In the genomic region with DNA sequence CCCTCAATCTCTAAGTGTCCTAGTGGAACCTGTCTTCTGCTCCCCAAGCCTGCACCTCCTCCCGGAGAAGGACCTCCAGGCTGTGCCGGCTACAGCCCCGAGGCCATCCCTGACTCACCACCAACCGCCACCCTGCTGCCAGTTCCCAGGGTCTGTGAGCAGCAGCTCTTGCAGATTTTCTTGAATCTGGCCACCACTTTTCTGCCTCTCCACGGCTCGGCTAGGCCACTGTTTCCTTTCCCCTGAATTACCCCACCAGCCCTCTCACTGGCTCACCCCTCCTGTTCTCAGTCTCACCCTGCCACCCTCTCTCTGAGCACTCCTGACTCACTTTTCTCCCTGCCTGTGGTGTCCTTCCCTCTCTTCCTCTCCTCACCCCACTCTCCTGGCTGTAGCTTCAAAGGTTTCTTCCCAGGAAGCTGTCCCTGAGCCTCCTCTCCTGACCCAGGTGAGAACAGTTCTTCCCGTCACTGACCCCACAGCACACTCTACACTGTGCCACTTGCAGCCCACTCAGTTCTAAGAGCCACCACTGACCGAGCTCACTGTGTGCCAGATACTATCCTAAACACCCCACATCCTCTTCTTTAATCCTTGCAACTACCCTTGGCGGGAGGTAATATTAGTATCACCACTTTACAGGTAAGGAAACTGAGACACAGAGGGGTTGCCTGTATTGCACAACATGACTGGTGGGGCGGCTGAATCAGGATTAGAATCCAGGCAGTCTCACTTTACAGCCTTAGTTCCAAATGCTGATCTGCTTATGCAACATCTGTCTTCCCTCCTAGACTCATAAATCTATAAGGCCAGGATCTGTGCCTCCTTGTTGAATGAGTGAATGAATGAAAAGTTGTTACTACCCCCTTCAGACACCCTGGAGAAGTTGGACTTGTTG, we compare ENCODE assay signal across 10 cellular contexts.
DNase-seq lines count a peak whose midpoint lies in the region; ATAC-seq and TF ChIP-seq lines count a peak whose summit lies in the region.
"Had no signal": no experiment of that assay in that cellular context is flagged by ENCODE, and none has a peak within 500 bp of the region (broad histone marks: within the 10 kb centered on the region; RNA-seq: fewer than 3 reads in every experiment).

No MANE protein-coding gene starts in this region.

- H3K9me3 Mint-ChIP-seq in activated naive CD8-positive, alpha-beta T cell treated with anti-CD3 and anti-CD28 coated beads for 36 hours, result no peaks in the 10 kb centered on the region
- H3K9me3 Mint-ChIP-seq: naive B cell had no signal

- peaks cover 66% of the 10 kb centered on the region for H3K4me1 Mint-ChIP-seq in activated naive CD8-positive, alpha-beta T cell treated with anti-CD3 and anti-CD28 coated beads for 36 hours

- H3K4me3 ChIP-seq in kidney epithelial cell (ENCODE audit: low read depth, low read length), result no peak overlapping the region
- H3K4me3 ChIP-seq: uterus had no signal

- H3K27me3 ChIP-seq in kidney epithelial cell (ENCODE audit: control insufficient read depth, insufficient read depth, low read length), result no peaks in the 10 kb centered on the region
- H3K27me3 ChIP-seq: uterus had no signal

- no peaks in the 10 kb centered on the region for H3K36me3 ChIP-seq in kidney epithelial cell (ENCODE audit: control insufficient read depth, insufficient read depth, low read length)
- H3K36me3 ChIP-seq: uterus had no signal

- ATAC-seq in HG02623 (IDR thresholded peaks at IDR 0.05; ENCODE audit: unreplicated experiment) (no peak), GM19035 (IDR thresholded peaks at IDR 0.05; ENCODE audit: unreplicated experiment) (no peak)

- H3K36me3 Mint-ChIP-seq in activated naive CD8-positive, alpha-beta T cell treated with anti-CD3 and anti-CD28 coated beads for 36 hours, result no peaks in the 10 kb centered on the region
- H3K36me3 Mint-ChIP-seq: naive B cell had no signal

- H3K27me3 Mint-ChIP-seq in activated naive CD8-positive, alpha-beta T cell treated with anti-CD3 and anti-CD28 coated beads for 36 hours, result no peaks in the 10 kb centered on the region

- no peak overlapping the region for H3K4me3 Mint-ChIP-seq in activated naive CD8-positive, alpha-beta T cell treated with anti-CD3 and anti-CD28 coated beads for 36 hours
- H3K4me3 Mint-ChIP-seq: naive B cell had no signal

- DNase-seq in AG08395 (ENCODE audit: low spot score), result peak; percentile 86
- DNase-seq in HK-2 (ENCODE audit: unreplicated experiment), result peak; percentile 45
- DNase-seq in activated naive CD8-positive, alpha-beta T cell treated with anti-CD3 and anti-CD28 coated beads for 36 hours, result no peak
- DNase-seq in kidney epithelial cell (ENCODE audit: low read depth), result peak; percentile 53
- DNase-seq in activated CD8-positive, alpha-beta memory T cell treated with anti-CD3 and anti-CD28 coated beads, Interleukin-2, amount 50 U/mL, for 48 hours, result no peak
- DNase-seq in stimulated activated naive CD4-positive, alpha-beta T cell treated with Interleukin-2 at 50 U/mL for 16 hours (lab: John Stamatoyannopoulos, UW), result no peak
- DNase-seq: naive B cell, uterus had no signal

- TF ChIP-seq CTCF in kidney epithelial cell (IDR thresholded peaks at IDR 0.05; ENCODE audit: insufficient read depth, low read length, poor library complexity, severe bottlenecking), result no peak

- peak overlapping the region; percentile 8 for H3K27ac Mint-ChIP-seq in activated naive CD8-positive, alpha-beta T cell treated with anti-CD3 and anti-CD28 coated beads for 36 hours

Comparison
In these comparisons a context has a peak if more than half of its experiments do, and no peak if none do; other contexts are left out.
1. DNase-seq: peak in AG08395 (single experiment), HK-2 (single experiment) and kidney epithelial cell (single experiment); none in activated naive CD8-positive, alpha-beta T cell treated with anti-CD3 and anti-CD28 coated beads for 36 hours (single experiment), activated CD8-positive, alpha-beta memory T cell treated with anti-CD3 and anti-CD28 coated beads, Interleukin-2, amount 50 U/mL, for 48 hours (single experiment) and stimulated activated naive CD4-positive, alpha-beta T cell treated with Interleukin-2 at 50 U/mL for 16 hours (single experiment).